In genomic region chr2:132670104-132670960, GRCh38 we compare ENCODE assay signal across 8 cellular contexts. TPM values are rescaled to one million over a fixed set of nuclear protein-coding genes. Genes with fewer than 3 reads are reported as not detected.
A peak's percentile ranks its signal among the peaks of the same experiment; 100 is the strongest.
DNase-seq lines count a peak whose midpoint lies in the region; ATAC-seq and TF ChIP-seq lines count a peak whose summit lies in the region.

TSS of gene LYPD1 (minus strand) at chr2:132670205. CDS start at chr2:132669932, 273 bp downstream.

- in situ Hi-C loops in astrocyte of the spinal cord (cut with HindIII; ENCODE audit: low sequenced_read_pairs), result no loop called here

- peak within 1 kb of the TSS; percentile 50 for H3K27ac Mint-ChIP-seq in stimulated activated effector memory CD8-positive, alpha-beta T cell treated with anti-CD3 and anti-CD28 coated beads, Interleukin-12 subunit alpha, Interleukin-12 subunit beta, amount 100 ng/mL, for 72 hours

- H3K4me1 Mint-ChIP-seq in stimulated activated effector memory CD8-positive, alpha-beta T cell treated with anti-CD3 and anti-CD28 coated beads, Interleukin-12 subunit alpha, Interleukin-12 subunit beta, amount 100 ng/mL, for 72 hours, result peaks cover 5% of the 10 kb centered on the region

- H3K36me3 Mint-ChIP-seq in stimulated activated effector memory CD8-positive, alpha-beta T cell treated with anti-CD3 and anti-CD28 coated beads, Interleukin-12 subunit alpha, Interleukin-12 subunit beta, amount 100 ng/mL, for 72 hours, result no peaks in the 10 kb centered on the region

- no peak within 1 kb of the TSS for H3K4me3 Mint-ChIP-seq in stimulated activated effector memory CD8-positive, alpha-beta T cell treated with anti-CD3 and anti-CD28 coated beads, Interleukin-12 subunit alpha, Interleukin-12 subunit beta, amount 100 ng/mL, for 72 hours

- peaks cover 3% of the 10 kb centered on the region for H3K9me3 Mint-ChIP-seq in stimulated activated effector memory CD8-positive, alpha-beta T cell treated with anti-CD3 and anti-CD28 coated beads, Interleukin-12 subunit alpha, Interleukin-12 subunit beta, amount 100 ng/mL, for 72 hours

- DNase-seq in NCI-H2196 (lab: John Stamatoyannopoulos, UW; ENCODE audit: unreplicated experiment) (peak; percentile 50), NCI-H2196 treated with DMSO at 0.1 percent for 48 hours (lab: John Stamatoyannopoulos, UW; ENCODE audit: unreplicated experiment) (no peak), astrocyte of the spinal cord (ENCODE audit: low read depth, low spot score) (peak; percentile 65), islet precursor cell (peak; percentile 64), mesenteric fat pad (ENCODE audit: low spot score) (no peak)
- DNase-seq in stimulated activated effector memory CD8-positive, alpha-beta T cell treated with anti-CD3 and anti-CD28 coated beads, Interleukin-12 subunit alpha, Interleukin-12 subunit beta, amount 100 ng/mL, for 72 hours (ENCODE audit: low spot score in 2 of 2), result no peak

- no peak for ATAC-seq in stimulated activated effector memory CD8-positive, alpha-beta T cell treated with anti-CD3 and anti-CD28 coated beads, Interleukin-12 subunit alpha, Interleukin-12 subunit beta, amount 100 ng/mL, for 72 hours
- ATAC-seq in HG03571 (IDR thresholded peaks at IDR 0.05; ENCODE audit: unreplicated experiment), result no peak
- ATAC-seq in GM19452 (IDR thresholded peaks at IDR 0.05; ENCODE audit: unreplicated experiment), result no peak

- TF ChIP-seq CTCF in astrocyte of the spinal cord (IDR thresholded peaks at IDR 0.05; ENCODE audit: low read depth, low read length), result no peak

- H3K4me3 ChIP-seq in astrocyte of the spinal cord (ENCODE audit: low read depth, low read length), result peak within 1 kb of the TSS; percentile 68

RNA-seq across cellular contexts. Expression of gene LYPD1, which starts in this region (rescaled TPM):
- 0.32 TPM for total RNA-seq in mesenteric fat pad

Comparison
In these comparisons a context has a peak if more than half of its experiments do, and no peak if none do; other contexts are left out.
1. DNase-seq: peak in NCI-H2196 (single experiment), astrocyte of the spinal cord (single experiment) and islet precursor cell (single experiment); none in NCI-H2196 treated with DMSO at 0.1 percent for 48 hours (single experiment), stimulated activated effector memory CD8-positive, alpha-beta T cell treated with anti-CD3 and anti-CD28 coated beads, Interleukin-12 subunit alpha, Interleukin-12 subunit beta, amount 100 ng/mL, for 72 hours (0 of 2) and mesenteric fat pad (single experiment).